Comparison of ENCODE assay signal across 3 cellular contexts in genomic region chr4:139322070-139322469, GRCh38. TPM values are rescaled to one million over a fixed set of nuclear protein-coding genes. Genes with fewer than 3 reads are reported as not detected.
"Had no signal": no experiment of that assay in that cellular context is flagged by ENCODE, and none has a peak within 500 bp of the region (broad histone marks: within the 10 kb centered on the region; RNA-seq: fewer than 3 reads in every experiment).

No MANE protein-coding gene starts in this region.

RNA-seq across cellular contexts. Expression of gene MGARP, which starts 42.0 kb away (rescaled TPM):
- total RNA-seq: activated CD4-positive, alpha-beta memory T cell treated with anti-CD3 and anti-CD28 coated beads, Interleukin-2, amount 10 ng/mL, durations not matched to agents 7 days and 5 days; activated naive CD4-positive, alpha-beta T cell treated with anti-CD3 and anti-CD28 coated beads for 36 hours; activated T-cell treated with anti-CD3 and anti-CD28 coated beads, Interleukin-2, amount 50 U/mL, for 72 hours had no signal
